In the genomic region with DNA sequence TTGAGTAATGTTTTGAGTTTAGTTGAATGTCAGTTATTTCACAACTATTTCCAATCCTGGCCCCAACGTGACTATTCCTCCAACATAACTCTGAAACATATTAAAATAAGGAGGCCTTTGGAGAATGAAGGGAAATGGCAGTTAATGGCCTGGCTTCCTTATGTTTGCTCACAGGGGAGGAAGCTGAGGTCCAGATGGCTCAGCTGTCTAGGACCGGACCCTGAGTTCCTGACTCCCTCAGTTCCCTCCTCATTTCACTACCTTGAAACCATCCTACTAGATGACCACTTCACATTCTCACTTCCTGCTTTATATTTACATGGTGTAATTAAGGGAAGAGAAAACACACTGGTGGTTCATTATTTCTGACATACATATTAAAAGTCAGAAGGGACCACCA, we compare ENCODE assay signal across 11 cellular contexts. TPM values are rescaled to one million over a fixed set of nuclear protein-coding genes. Genes with fewer than 3 reads are reported as not detected.
DNase-seq lines count a peak whose midpoint lies in the region; ATAC-seq and TF ChIP-seq lines count a peak whose summit lies in the region.
"Had no signal": no experiment of that assay in that cellular context is flagged by ENCODE, and none has a peak within 500 bp of the region (broad histone marks: within the 10 kb centered on the region; RNA-seq: fewer than 3 reads in every experiment).

No MANE protein-coding gene starts in this region.

- H3K9me3 Mint-ChIP-seq in activated naive CD8-positive, alpha-beta T cell (ENCODE audit: low read depth): no peaks in the 10 kb centered on the region
- peaks cover 6% of the 10 kb centered on the region for H3K9me3 Mint-ChIP-seq in activated naive CD8-positive, alpha-beta T cell treated with anti-CD3 and anti-CD28 coated beads for 36 hours

- DNase-seq in activated naive CD8-positive, alpha-beta T cell treated with anti-CD3 and anti-CD28 coated beads for 36 hours: no peak
- DNase-seq in upper lobe of left lung: no peak
- DNase-seq in dermis blood vessel endothelial cell: no peak
- no peak for DNase-seq in effector CD8-positive, alpha-beta T cell (lab: John Stamatoyannopoulos, UW)
- DNase-seq: central memory CD4-positive, alpha-beta T cell; NCI-H446; T-helper 1 cell had no signal

- H3K9me3 ChIP-seq in OCI-LY3 (ENCODE audit: insufficient read depth, low read length): 0 out of 2 replicates have a peak, but pooled peaks cover 5% of the 10 kb centered on the region
- no peaks in the 10 kb centered on the region for H3K9me3 ChIP-seq in upper lobe of left lung

- H2AFZ ChIP-seq in OCI-LY3 (ENCODE audit: low read depth, low read length): no peak overlapping the region

- WGBS in upper lobe of left lung, 2 donors: 52 to 62% methylated on average over 2 of the region's 2 CpGs

- peaks cover 34% of the 10 kb centered on the region for H3K79me2 ChIP-seq in OCI-LY3 (ENCODE audit: low read length)

- H3K36me3 ChIP-seq in OCI-LY3 (replicated peaks; ENCODE audit: low read depth, low read length): peaks cover 17% of the 10 kb centered on the region
- no peaks in the 10 kb centered on the region for H3K36me3 ChIP-seq in upper lobe of left lung

- peaks cover 96% of the 10 kb centered on the region for H3K4me1 Mint-ChIP-seq in activated naive CD8-positive, alpha-beta T cell (ENCODE audit: low read depth)
- H3K4me1 Mint-ChIP-seq in activated naive CD8-positive, alpha-beta T cell treated with anti-CD3 and anti-CD28 coated beads for 36 hours: peaks cover 77% of the 10 kb centered on the region

- peak overlapping the region; percentile 73 for H3K27ac Mint-ChIP-seq in activated naive CD8-positive, alpha-beta T cell
- no peak overlapping the region for H3K27ac Mint-ChIP-seq in activated naive CD8-positive, alpha-beta T cell treated with anti-CD3 and anti-CD28 coated beads for 36 hours

- peak overlapping the region; percentile 40 for H3K4me2 ChIP-seq in OCI-LY3 (ENCODE audit: low read length)

- ATAC-seq in HG02885 (IDR thresholded peaks at IDR 0.05; ENCODE audit: poor library complexity, unreplicated experiment) (peak; percentile 72), upper lobe of left lung (ENCODE audit: low FRiP score in 2 of 2) (peak in 1 of 2 donors; percentile 52), GM18861 (IDR thresholded peaks at IDR 0.05; ENCODE audit: unreplicated experiment) (no peak)

- TF ChIP-seq POLR2A in upper lobe of left lung (IDR thresholded peaks at IDR 0.05): no peak

- H3K36me3 Mint-ChIP-seq in activated naive CD8-positive, alpha-beta T cell: peaks cover 2% of the 10 kb centered on the region
- H3K36me3 Mint-ChIP-seq in activated naive CD8-positive, alpha-beta T cell treated with anti-CD3 and anti-CD28 coated beads for 36 hours: peaks cover 43% of the 10 kb centered on the region

- H3K27me3 Mint-ChIP-seq in activated naive CD8-positive, alpha-beta T cell: no peaks in the 10 kb centered on the region
- H3K27me3 Mint-ChIP-seq in activated naive CD8-positive, alpha-beta T cell treated with anti-CD3 and anti-CD28 coated beads for 36 hours: no peaks in the 10 kb centered on the region

- TF ChIP-seq EP300 in upper lobe of left lung (IDR thresholded peaks at IDR 0.05): no peak

- TF ChIP-seq CTCF in OCI-LY3 (IDR thresholded peaks at IDR 0.05; ENCODE audit: low read depth, low read length) (no peak), upper lobe of left lung (IDR thresholded peaks at IDR 0.05) (no peak)

- H4K20me1 ChIP-seq in OCI-LY3 (ENCODE audit: insufficient read depth, low read length): no peaks in the 10 kb centered on the region

- H3K4me1 ChIP-seq in OCI-LY3 (ENCODE audit: low read length): peaks cover 51% of the 10 kb centered on the region
- peaks cover 6 to 68% (median 40%) of the 10 kb centered on the region in 4 donors for H3K4me1 ChIP-seq in upper lobe of left lung

- H3K27me3 ChIP-seq in OCI-LY3 (ENCODE audit: low read depth, low read length) (no peaks in the 10 kb centered on the region), upper lobe of left lung (no peaks in the 10 kb centered on the region)

- H3K4me3 Mint-ChIP-seq in activated naive CD8-positive, alpha-beta T cell: no peak overlapping the region
- no peak overlapping the region for H3K4me3 Mint-ChIP-seq in activated naive CD8-positive, alpha-beta T cell treated with anti-CD3 and anti-CD28 coated beads for 36 hours

- H3K9ac ChIP-seq in OCI-LY3 (ENCODE audit: low read length): no peak overlapping the region

- H3K4me3 ChIP-seq in OCI-LY3 (ENCODE audit: low read length) (no peak overlapping the region), upper lobe of left lung (no peak overlapping the region)

- peak overlapping the region; percentile 66 for H3K27ac ChIP-seq in OCI-LY3 (ENCODE audit: low read length)
- H3K27ac ChIP-seq in upper lobe of left lung: peak overlapping the region; percentile 77 to 87 (median 81)

RNA-seq across cellular contexts. Expression of a gene that starts 6.6 kb away (rescaled TPM):
- 10 to 100 TPM; 20.8 to 27.3 TPM for total RNA-seq in activated naive CD8-positive, alpha-beta T cell treated with anti-CD3 and anti-CD28 coated beads for 36 hours
- 100 to 1,000 TPM in 2 of 6 donors, 10 to 100 TPM in 4; 36.4 to 194 (median 82.8) TPM for total RNA-seq in upper lobe of left lung
- total RNA-seq in dermis blood vessel endothelial cell: 0.34 and 0.56 TPM in 2 replicates

Comparison
In these comparisons a context has a peak if more than half of its experiments do, and no peak if none do; other contexts are left out.
1. RNA of a gene that starts 6.6 kb away (total RNA-seq): 36.4 to 194 TPM in upper lobe of left lung and 20.8 to 27.3 TPM in activated naive CD8-positive, alpha-beta T cell treated with anti-CD3 and anti-CD28 coated beads for 36 hours; 0.34 to 0.56 TPM in dermis blood vessel endothelial cell; every median in the first group is over 10 times any median in the second.